Comparison of ENCODE assay signal across 1 cellular context in genomic region chr15:35546581-35547381, GRCh38.
TF ChIP-seq lines count a peak whose summit lies in the region.

No MANE protein-coding gene starts in this region.

TF ChIP-seq in SK-N-SH, 30 proteins besides CTCF, POLR2A, EP300 and RAD21 (continued from another document):
- TF ChIP-seq JUND (IDR thresholded peaks at IDR 0.05) (no peak), MXI1 (IDR thresholded peaks at IDR 0.05; ENCODE audit: low read depth, low read length) (no peak), RCOR1 (IDR thresholded peaks at IDR 0.05; ENCODE audit: low read length) (no peak)
- TF ChIP-seq, protein P1, sequence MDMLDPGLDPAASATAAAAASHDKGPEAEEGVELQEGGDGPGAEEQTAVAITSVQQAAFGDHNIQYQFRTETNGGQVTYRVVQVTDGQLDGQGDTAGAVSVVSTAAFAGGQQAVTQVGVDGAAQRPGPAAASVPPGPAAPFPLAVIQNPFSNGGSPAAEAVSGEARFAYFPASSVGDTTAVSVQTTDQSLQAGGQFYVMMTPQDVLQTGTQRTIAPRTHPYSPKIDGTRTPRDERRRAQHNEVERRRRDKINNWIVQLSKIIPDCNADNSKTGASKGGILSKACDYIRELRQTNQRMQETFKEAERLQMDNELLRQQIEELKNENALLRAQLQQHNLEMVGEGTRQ (IDR thresholded peaks at IDR 0.05; ENCODE audit: borderline replicate concordance, low read depth, low read length): no peak
